1 cellular context compared by ENCODE assay signal in the genomic region with DNA sequence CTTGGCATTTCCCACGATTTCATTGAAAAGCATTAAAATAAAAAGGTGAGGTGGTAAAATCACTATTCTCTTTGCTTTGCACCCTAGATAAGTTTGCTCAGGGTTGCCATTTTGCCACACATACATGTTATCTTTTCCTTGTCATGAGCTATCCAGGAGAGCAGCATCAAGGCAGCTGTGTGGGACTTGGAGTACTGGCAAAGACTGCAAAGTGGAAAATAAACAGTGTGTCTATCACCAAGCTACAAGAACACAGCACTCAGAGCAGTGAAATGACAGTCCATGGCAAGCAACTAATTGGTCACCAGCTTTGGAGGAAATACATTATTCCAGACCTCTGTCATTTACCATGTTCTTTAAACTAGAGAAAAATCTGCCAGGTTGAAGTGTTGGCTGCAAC.
TF ChIP-seq lines count a peak whose summit lies in the region.

No MANE protein-coding gene starts in this region.

TF ChIP-seq in WTC11, 78 proteins besides CTCF, POLR2A, EP300 and RAD21 (continued from another document):
- TF ChIP-seq, protein P1, sequence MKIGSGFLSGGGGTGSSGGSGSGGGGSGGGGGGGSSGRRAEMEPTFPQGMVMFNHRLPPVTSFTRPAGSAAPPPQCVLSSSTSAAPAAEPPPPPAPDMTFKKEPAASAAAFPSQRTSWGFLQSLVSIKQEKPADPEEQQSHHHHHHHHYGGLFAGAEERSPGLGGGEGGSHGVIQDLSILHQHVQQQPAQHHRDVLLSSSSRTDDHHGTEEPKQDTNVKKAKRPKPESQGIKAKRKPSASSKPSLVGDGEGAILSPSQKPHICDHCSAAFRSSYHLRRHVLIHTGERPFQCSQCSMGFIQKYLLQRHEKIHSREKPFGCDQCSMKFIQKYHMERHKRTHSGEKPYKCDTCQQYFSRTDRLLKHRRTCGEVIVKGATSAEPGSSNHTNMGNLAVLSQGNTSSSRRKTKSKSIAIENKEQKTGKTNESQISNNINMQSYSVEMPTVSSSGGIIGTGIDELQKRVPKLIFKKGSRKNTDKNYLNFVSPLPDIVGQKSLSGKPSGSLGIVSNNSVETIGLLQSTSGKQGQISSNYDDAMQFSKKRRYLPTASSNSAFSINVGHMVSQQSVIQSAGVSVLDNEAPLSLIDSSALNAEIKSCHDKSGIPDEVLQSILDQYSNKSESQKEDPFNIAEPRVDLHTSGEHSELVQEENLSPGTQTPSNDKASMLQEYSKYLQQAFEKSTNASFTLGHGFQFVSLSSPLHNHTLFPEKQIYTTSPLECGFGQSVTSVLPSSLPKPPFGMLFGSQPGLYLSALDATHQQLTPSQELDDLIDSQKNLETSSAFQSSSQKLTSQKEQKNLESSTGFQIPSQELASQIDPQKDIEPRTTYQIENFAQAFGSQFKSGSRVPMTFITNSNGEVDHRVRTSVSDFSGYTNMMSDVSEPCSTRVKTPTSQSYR (CRISPR knock-in tag; IDR thresholded peaks at IDR 0.05): no peak
- TF ChIP-seq, protein P2, sequence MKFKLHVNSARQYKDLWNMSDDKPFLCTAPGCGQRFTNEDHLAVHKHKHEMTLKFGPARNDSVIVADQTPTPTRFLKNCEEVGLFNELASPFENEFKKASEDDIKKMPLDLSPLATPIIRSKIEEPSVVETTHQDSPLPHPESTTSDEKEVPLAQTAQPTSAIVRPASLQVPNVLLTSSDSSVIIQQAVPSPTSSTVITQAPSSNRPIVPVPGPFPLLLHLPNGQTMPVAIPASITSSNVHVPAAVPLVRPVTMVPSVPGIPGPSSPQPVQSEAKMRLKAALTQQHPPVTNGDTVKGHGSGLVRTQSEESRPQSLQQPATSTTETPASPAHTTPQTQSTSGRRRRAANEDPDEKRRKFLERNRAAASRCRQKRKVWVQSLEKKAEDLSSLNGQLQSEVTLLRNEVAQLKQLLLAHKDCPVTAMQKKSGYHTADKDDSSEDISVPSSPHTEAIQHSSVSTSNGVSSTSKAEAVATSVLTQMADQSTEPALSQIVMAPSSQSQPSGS (CRISPR knock-in tag; IDR thresholded peaks at IDR 0.05; ENCODE audit: borderline replicate concordance, low read depth): no peak
- TF ChIP-seq, protein P3, sequence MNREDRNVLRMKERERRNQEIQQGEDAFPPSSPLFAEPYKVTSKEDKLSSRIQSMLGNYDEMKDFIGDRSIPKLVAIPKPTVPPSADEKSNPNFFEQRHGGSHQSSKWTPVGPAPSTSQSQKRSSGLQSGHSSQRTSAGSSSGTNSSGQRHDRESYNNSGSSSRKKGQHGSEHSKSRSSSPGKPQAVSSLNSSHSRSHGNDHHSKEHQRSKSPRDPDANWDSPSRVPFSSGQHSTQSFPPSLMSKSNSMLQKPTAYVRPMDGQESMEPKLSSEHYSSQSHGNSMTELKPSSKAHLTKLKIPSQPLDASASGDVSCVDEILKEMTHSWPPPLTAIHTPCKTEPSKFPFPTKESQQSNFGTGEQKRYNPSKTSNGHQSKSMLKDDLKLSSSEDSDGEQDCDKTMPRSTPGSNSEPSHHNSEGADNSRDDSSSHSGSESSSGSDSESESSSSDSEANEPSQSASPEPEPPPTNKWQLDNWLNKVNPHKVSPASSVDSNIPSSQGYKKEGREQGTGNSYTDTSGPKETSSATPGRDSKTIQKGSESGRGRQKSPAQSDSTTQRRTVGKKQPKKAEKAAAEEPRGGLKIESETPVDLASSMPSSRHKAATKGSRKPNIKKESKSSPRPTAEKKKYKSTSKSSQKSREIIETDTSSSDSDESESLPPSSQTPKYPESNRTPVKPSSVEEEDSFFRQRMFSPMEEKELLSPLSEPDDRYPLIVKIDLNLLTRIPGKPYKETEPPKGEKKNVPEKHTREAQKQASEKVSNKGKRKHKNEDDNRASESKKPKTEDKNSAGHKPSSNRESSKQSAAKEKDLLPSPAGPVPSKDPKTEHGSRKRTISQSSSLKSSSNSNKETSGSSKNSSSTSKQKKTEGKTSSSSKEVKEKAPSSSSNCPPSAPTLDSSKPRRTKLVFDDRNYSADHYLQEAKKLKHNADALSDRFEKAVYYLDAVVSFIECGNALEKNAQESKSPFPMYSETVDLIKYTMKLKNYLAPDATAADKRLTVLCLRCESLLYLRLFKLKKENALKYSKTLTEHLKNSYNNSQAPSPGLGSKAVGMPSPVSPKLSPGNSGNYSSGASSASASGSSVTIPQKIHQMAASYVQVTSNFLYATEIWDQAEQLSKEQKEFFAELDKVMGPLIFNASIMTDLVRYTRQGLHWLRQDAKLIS (CRISPR knock-in tag; IDR thresholded peaks at IDR 0.05; ENCODE audit: borderline replicate concordance): no peak
